15 cellular contexts compared by ENCODE assay signal in genomic region chrX:119890626-119891025, GRCh38. TPM values are rescaled to one million over a fixed set of nuclear protein-coding genes. Genes with fewer than 3 reads are reported as not detected.
"Had no signal": no experiment of that assay in that cellular context is flagged by ENCODE, and none has a peak within 500 bp of the region (broad histone marks: within the 10 kb centered on the region; RNA-seq: fewer than 3 reads in every experiment).

No MANE protein-coding gene starts in this region.

RNA-seq across cellular contexts. Expression of gene AKAP14, which starts 5.1 kb away (rescaled TPM):
- total RNA-seq: activated B cell treated with CpG ODN at 0.5 μM for 24 hours; activated CD4-positive, alpha-beta memory T cell treated with anti-CD3 and anti-CD28 coated beads for 36 hours; activated CD4-positive, alpha-beta memory T cell treated with anti-CD3 and anti-CD28 coated beads, Interleukin-2, amount 10 ng/mL, durations not matched to agents 7 days and 5 days; activated CD4-positive, alpha-beta T cell treated with anti-CD3 and anti-CD28 coated beads for 36 hours; activated CD4-positive, alpha-beta T cell treated with anti-CD3 and anti-CD28 coated beads, Interleukin-2, amount 10 ng/mL, durations not matched to agents 24 days and 14 days; activated CD4-positive, alpha-beta T cell treated with anti-CD3 and anti-CD28 coated beads, Interleukin-2, amount 10 ng/mL, durations not matched to agents 7 days and 5 days; activated CD8-positive, alpha-beta memory T cell treated with anti-CD3 and anti-CD28 coated beads for 36 hours; activated CD8-positive, alpha-beta memory T cell treated with anti-CD3 and anti-CD28 coated beads, Interleukin-2, amount 10 ng/mL, durations not matched to agents 7 days and 5 days; activated CD8-positive, alpha-beta T cell treated with anti-CD3 and anti-CD28 coated beads for 36 hours; activated CD8-positive, alpha-beta T cell treated with anti-CD3 and anti-CD28 coated beads, Interleukin-2, amount 10 ng/mL, durations not matched to agents 7 days and 5 days; T-cell; T-helper 1 cell treated with Interleukin-12 subunit alpha and Interleukin-12 subunit beta and Interleukin-4 antibody, amounts not matched to agents 30 ng/mL and 1 ng/mL, for 36 hours; T-helper 17 cell; T-helper 2 cell treated with Interferon-gamma antibody and Interleukin-4, amounts not matched to agents 100 ng/mL and 5 ng/mL, for 36 hours; WTC11 had no signal
